Comparison of ENCODE assay signal across 16 cellular contexts in the genomic region with DNA sequence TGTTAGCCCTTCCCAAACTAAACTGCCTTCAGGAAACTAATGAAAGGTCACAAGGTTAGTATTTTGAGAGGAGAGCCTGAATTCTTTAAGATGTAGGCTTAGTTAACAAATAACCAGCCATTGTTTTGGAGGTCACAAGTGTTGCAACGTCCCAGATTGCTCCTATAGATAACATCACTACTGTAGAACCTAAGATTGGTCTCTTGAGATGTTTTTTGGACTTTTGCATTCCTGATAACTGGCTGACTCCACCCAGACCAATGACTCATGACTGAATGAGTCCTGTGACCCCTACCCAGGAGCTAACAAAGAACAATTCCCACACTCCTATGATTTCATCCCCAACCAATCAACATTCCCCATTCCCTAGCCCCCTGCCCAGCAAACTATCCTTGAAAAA.
"Had no signal": no experiment of that assay in that cellular context is flagged by ENCODE, and none has a peak within 500 bp of the region (broad histone marks: within the 10 kb centered on the region; RNA-seq: fewer than 3 reads in every experiment).

No MANE protein-coding gene starts in this region.

- H3K9me3 ChIP-seq: esophagus squamous epithelium, gastroesophageal sphincter, neutrophil, psoas muscle, sigmoid colon, stomach, thoracic aorta, transverse colon had no signal

- DNase-seq: effector memory CD8-positive, alpha-beta T cell; esophagus squamous epithelium; foreskin fibroblast; mesendoderm; naive thymus-derived CD4-positive, alpha-beta T cell; psoas muscle; sigmoid colon; stimulated activated CD4-positive, alpha-beta T cell treated with anti-CD3 and anti-CD28 coated beads, Interleukin-12 subunit alpha, Interleukin-12 subunit beta, amount 100 ng/mL, for 4 hours; stimulated activated naive CD4-positive, alpha-beta T cell; stomach; substantia nigra; transverse colon had no signal

- H3K27me3 ChIP-seq: esophagus squamous epithelium, gastroesophageal sphincter, neutrophil, sigmoid colon, stomach, transverse colon had no signal

- H3K4me3 ChIP-seq: esophagus squamous epithelium, gastroesophageal sphincter, psoas muscle, sigmoid colon, skin epidermis, stomach, thoracic aorta, transverse colon had no signal

- H3K27ac ChIP-seq: esophagus squamous epithelium, gastroesophageal sphincter, neutrophil, psoas muscle, sigmoid colon, skin epidermis, stomach, thoracic aorta, transverse colon had no signal

- H3K36me3 ChIP-seq: esophagus squamous epithelium, gastroesophageal sphincter, neutrophil, sigmoid colon, stomach, thoracic aorta, transverse colon had no signal

- H3K4me1 ChIP-seq: esophagus squamous epithelium, psoas muscle, stomach had no signal

- ATAC-seq: effector memory CD8-positive, alpha-beta T cell; gastroesophageal sphincter; naive thymus-derived CD4-positive, alpha-beta T cell; psoas muscle had no signal
